In the genomic region with DNA sequence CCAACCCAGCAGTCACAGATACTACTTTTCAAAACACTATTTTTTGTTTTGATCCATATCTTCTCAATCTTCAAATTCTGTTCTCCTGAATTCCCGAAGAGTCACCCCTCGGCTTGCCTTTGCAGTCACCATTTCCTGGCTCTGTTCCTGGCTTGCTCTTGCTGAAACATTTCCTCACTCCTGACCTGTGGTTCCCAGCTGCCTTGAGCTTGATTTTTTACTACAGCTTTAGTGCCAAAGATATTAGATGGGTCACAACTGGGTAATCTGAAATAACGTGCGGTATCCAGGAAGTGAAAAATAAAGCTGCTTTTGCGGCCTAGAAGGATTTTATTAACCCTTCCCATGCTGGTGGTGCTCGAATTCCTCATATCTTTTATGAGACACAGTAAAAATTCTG, we compare ENCODE assay signal across 36 cellular contexts.
DNase-seq lines count a peak whose midpoint lies in the region; ATAC-seq and TF ChIP-seq lines count a peak whose summit lies in the region.
"Had no signal": no experiment of that assay in that cellular context is flagged by ENCODE, and none has a peak within 500 bp of the region (broad histone marks: within the 10 kb centered on the region; RNA-seq: fewer than 3 reads in every experiment).

No MANE protein-coding gene starts in this region.

- 15 to 20% methylated on average over 6 of the region's 6 CpGs for WGBS in body of pancreas, 2 donors

- TF ChIP-seq CTCF in AG09309 (IDR thresholded peaks at IDR 0.05; ENCODE audit: control insufficient read depth, insufficient read depth, low read depth, low read length, missing control alignments) (no peak), body of pancreas (IDR thresholded peaks at IDR 0.05) (no peak), neural cell (IDR thresholded peaks at IDR 0.05; ENCODE audit: poor library complexity, severe bottlenecking) (no peak)

- no peak for TF ChIP-seq POLR2A in body of pancreas (IDR thresholded peaks at IDR 0.05)

- H4K20me1 ChIP-seq in neural cell (ENCODE audit: insufficient read depth): no peaks in the 10 kb centered on the region

- H3K4me3 ChIP-seq in AG09309 (ENCODE audit: control insufficient read depth, low read depth, low read length): no peak overlapping the region
- no peak overlapping the region for H3K4me3 ChIP-seq in body of pancreas
- no peak overlapping the region for H3K4me3 ChIP-seq in neural cell (ENCODE audit: low read length)
- H3K4me3 ChIP-seq: coronary artery, left lung, ovary, smooth muscle cell, thyroid gland, vagina had no signal

- no peaks in the 10 kb centered on the region for H3K79me2 ChIP-seq in neural cell (replicated peaks; ENCODE audit: insufficient read depth, low read length)

- peaks cover 3% of the 10 kb centered on the region for H3F3A ChIP-seq in neural cell (ENCODE audit: insufficient read depth, low read length, poor library complexity, severe bottlenecking)

- peak; percentile 1 for DNase-seq in AG09309 (ENCODE audit: low read depth)
- DNase-seq in EL: peak; percentile 7
- peak in 2 of 4 donors; percentile 14 to 15 for DNase-seq in body of pancreas
- DNase-seq in activated CD4-positive, alpha-beta T cell treated with anti-CD3 and anti-CD28 coated beads for 4 hours: no peak
- DNase-seq in NCI-H524 (lab: John Stamatoyannopoulos, UW): no peak
- no peak for DNase-seq in NCI-H128 (lab: John Stamatoyannopoulos, UW; ENCODE audit: unreplicated experiment)
- DNase-seq: activated CD4-positive, alpha-beta memory T cell treated with anti-CD3 and anti-CD28 coated beads, Interleukin-2, amount 10 ng/mL, durations not matched to agents 7 days and 5 days; activated CD4-positive, CD25-positive, alpha-beta regulatory T cell treated with anti-CD3 and anti-CD28 coated beads, Interleukin-2, amount 50 U/mL, for 72 hours; activated CD8-positive, alpha-beta memory T cell treated with anti-CD3 and anti-CD28 coated beads, Interleukin-2, amount 50 U/mL, for 48 hours; activated naive CD4-positive, alpha-beta T cell treated with anti-CD3 and anti-CD28 coated beads for 36 hours; amygdala; Calu3; CD4-positive, CD25-positive, alpha-beta regulatory T cell; effector memory CD8-positive, alpha-beta T cell; H9; immature natural killer cell; KG1; left lung; mesenchymal stem cell; MM.1S; NCI-H1417; NCI-H2029; NCI-H2227 treated with DMSO at 0.1 percent for 48 hours; NCI-H526 treated with DMSO at 0.1 percent for 48 hours; ovary; SHP77; stimulated activated CD4-positive, alpha-beta T cell treated with anti-CD3 and anti-CD28 coated beads, Interleukin-1b, Interleukin-23, amount 100 ng/mL, for 48 hours; stimulated activated naive CD8-positive, alpha-beta T cell treated with anti-CD3 and anti-CD28 coated beads, Interleukin-15, amount 100 ng/mL, for 72 hours; thyroid gland had no signal

- H3K27me3 ChIP-seq in body of pancreas (no peaks in the 10 kb centered on the region), neural cell (ENCODE audit: insufficient read depth, low read depth, low read length) (no peaks in the 10 kb centered on the region)
- H3K27me3 ChIP-seq: left lung, ovary, thyroid gland, vagina had no signal

- no peak overlapping the region for H3K4me2 ChIP-seq in neural cell (ENCODE audit: low read length)
- H3K4me2 ChIP-seq: smooth muscle cell had no signal

- H3K9me3 ChIP-seq in body of pancreas (no peaks in the 10 kb centered on the region), neural cell (ENCODE audit: low read length) (no peaks in the 10 kb centered on the region)
- H3K9me3 ChIP-seq: ovary, thyroid gland, vagina had no signal

- intact Hi-C loops in body of pancreas (cut with DNase I): no loop called here

- H3K4me1 ChIP-seq in body of pancreas: no peaks in the 10 kb centered on the region
- H3K4me1 ChIP-seq: left lung, thyroid gland had no signal

- peak; percentile 35 for ATAC-seq in body of pancreas
- no peak for ATAC-seq in GM18858 (IDR thresholded peaks at IDR 0.05; ENCODE audit: unreplicated experiment)
- ATAC-seq: effector memory CD8-positive, alpha-beta T cell; left lung; Panc1; stimulated activated naive CD8-positive, alpha-beta T cell treated with anti-CD3 and anti-CD28 coated beads, Interleukin-15, amount 100 ng/mL, for 72 hours had no signal

- H3K36me3 ChIP-seq in body of pancreas (replicated peaks in 1 of 2; ENCODE audit: insufficient read depth in 1 of 2, low read depth in 2 of 2) (no peaks in the 10 kb centered on the region), neural cell (ENCODE audit: insufficient read depth, low read length) (no peaks in the 10 kb centered on the region)
- H3K36me3 ChIP-seq: left lung, ovary, thyroid gland, vagina had no signal

- H3K9ac ChIP-seq in neural cell (ENCODE audit: low read length): no peak overlapping the region

- TF ChIP-seq RAD21 in neural cell (conservative IDR thresholded peaks at IDR 0.05): no peak

- no peak overlapping the region for H2AFZ ChIP-seq in neural cell (ENCODE audit: low read depth, low read length)

- H3K9me2 ChIP-seq in neural cell (ENCODE audit: insufficient read depth, low read length): no peaks in the 10 kb centered on the region

- TF ChIP-seq EP300 in neural cell (conservative IDR thresholded peaks at IDR 0.05; ENCODE audit: poor library complexity, severe bottlenecking): no peak

- H3K27ac ChIP-seq in body of pancreas: no peak overlapping the region
- peak overlapping the region; percentile 86 for H3K27ac ChIP-seq in neural cell (ENCODE audit: low read length)
- H3K27ac ChIP-seq: coronary artery, HL-60, left lung, ovary, thyroid gland, vagina had no signal

TF ChIP-seq in neural cell, 6 proteins besides CTCF, POLR2A, EP300 and RAD21:
- TF ChIP-seq, protein P1, sequence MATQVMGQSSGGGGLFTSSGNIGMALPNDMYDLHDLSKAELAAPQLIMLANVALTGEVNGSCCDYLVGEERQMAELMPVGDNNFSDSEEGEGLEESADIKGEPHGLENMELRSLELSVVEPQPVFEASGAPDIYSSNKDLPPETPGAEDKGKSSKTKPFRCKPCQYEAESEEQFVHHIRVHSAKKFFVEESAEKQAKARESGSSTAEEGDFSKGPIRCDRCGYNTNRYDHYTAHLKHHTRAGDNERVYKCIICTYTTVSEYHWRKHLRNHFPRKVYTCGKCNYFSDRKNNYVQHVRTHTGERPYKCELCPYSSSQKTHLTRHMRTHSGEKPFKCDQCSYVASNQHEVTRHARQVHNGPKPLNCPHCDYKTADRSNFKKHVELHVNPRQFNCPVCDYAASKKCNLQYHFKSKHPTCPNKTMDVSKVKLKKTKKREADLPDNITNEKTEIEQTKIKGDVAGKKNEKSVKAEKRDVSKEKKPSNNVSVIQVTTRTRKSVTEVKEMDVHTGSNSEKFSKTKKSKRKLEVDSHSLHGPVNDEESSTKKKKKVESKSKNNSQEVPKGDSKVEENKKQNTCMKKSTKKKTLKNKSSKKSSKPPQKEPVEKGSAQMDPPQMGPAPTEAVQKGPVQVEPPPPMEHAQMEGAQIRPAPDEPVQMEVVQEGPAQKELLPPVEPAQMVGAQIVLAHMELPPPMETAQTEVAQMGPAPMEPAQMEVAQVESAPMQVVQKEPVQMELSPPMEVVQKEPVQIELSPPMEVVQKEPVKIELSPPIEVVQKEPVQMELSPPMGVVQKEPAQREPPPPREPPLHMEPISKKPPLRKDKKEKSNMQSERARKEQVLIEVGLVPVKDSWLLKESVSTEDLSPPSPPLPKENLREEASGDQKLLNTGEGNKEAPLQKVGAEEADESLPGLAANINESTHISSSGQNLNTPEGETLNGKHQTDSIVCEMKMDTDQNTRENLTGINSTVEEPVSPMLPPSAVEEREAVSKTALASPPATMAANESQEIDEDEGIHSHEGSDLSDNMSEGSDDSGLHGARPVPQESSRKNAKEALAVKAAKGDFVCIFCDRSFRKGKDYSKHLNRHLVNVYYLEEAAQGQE (IDR thresholded peaks at IDR 0.05; ENCODE audit: borderline replicate concordance): no peak
- TF ChIP-seq TAF1 (IDR thresholded peaks at IDR 0.05; ENCODE audit: low read depth) (no peak), EZH2 (IDR thresholded peaks at IDR 0.05; ENCODE audit: borderline replicate concordance, insufficient read depth, low read length, poor library complexity, severe bottlenecking) (no peak)

Comparison
In these comparisons a context has a peak if more than half of its experiments do, and no peak if none do; other contexts are left out.
1. DNase-seq: peak in AG09309 (single experiment) and EL (single experiment); none in activated CD4-positive, alpha-beta T cell treated with anti-CD3 and anti-CD28 coated beads for 4 hours (0 of 2), NCI-H524 (0 of 2) and NCI-H128 (single experiment).